9 cellular contexts compared by ENCODE assay signal in the genomic region with DNA sequence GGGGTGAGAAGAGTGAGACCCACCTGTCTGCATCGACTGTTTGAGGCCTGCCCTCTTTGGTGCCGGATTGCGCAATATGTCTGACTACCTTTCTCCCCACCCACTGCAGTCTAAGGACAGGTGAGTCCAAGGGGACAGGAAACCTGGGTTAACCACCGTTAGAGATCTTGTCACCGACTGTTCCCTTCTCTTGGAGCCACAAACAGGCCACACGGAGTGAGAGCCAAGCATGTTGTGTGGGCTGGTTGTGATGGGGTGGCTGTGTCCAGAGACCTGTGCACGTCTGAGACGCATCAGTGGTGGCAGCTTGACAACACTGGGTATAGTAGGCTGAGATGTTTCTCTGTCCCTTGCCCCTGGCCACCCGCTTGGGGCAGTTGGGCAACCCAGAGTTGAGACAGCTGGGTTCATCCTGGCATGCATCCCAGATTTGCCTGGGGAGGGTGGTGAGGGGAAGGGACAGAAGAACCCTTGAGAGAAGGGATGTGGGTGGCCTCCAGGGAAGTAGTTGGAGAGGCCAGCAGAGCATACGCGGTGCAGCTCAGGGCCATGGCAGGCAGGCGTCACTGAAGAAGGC. TPM values are rescaled to one million over a fixed set of nuclear protein-coding genes. Genes with fewer than 3 reads are reported as not detected.
DNase-seq lines count a peak whose midpoint lies in the region; ATAC-seq and TF ChIP-seq lines count a peak whose summit lies in the region.
"Had no signal": no experiment of that assay in that cellular context is flagged by ENCODE, and none has a peak within 500 bp of the region (broad histone marks: within the 10 kb centered on the region; RNA-seq: fewer than 3 reads in every experiment).

No MANE protein-coding gene starts in this region.

- no peak overlapping the region for H3K27ac Mint-ChIP-seq in activated naive CD8-positive, alpha-beta T cell treated with anti-CD3 and anti-CD28 coated beads for 36 hours
- H3K27ac Mint-ChIP-seq: activated T-cell treated with anti-CD3 and anti-CD28 coated beads, Interleukin-2, amount 50 U/mL, for 72 hours had no signal

- in situ Hi-C loops in G401 (cut with HindIII; ENCODE audit: low sequenced_read_pairs): no loop called here

- no peak for TF ChIP-seq CTCF in heart left ventricle (IDR thresholded peaks at IDR 0.05)

- peak; percentile 48 for DNase-seq in G401 (ENCODE audit: low spot score)
- peak; percentile 98 to 99 for DNase-seq in SHP77 (lab: John Stamatoyannopoulos, UW)
- peak; percentile 58 to 83 (median 80) for DNase-seq in heart left ventricle
- DNase-seq in germinal center (ENCODE audit: low spot score): no peak
- DNase-seq in activated CD8-positive, alpha-beta memory T cell treated with anti-CD3 and anti-CD28 coated beads, Interleukin-2, amount 50 U/mL, for 48 hours: no peak
- no peak for DNase-seq in activated naive CD8-positive, alpha-beta T cell treated with anti-CD3 and anti-CD28 coated beads for 36 hours
- DNase-seq in activated CD8-positive, alpha-beta memory T cell treated with anti-CD3 and anti-CD28 coated beads for 24 hours: no peak
- DNase-seq: activated T-cell treated with anti-CD3 and anti-CD28 coated beads, Interleukin-2, amount 50 U/mL, for 72 hours had no signal

- H3K4me3 ChIP-seq in heart left ventricle (no peak overlapping the region), skeletal muscle tissue (ENCODE audit: low read length in 3 of 3) (peak overlapping the region in 2 of 3 donors; percentile 3 to 41)

- WGBS in heart left ventricle, 4 donors: 59 to 66% (median 63%) methylated on average over 9 to 12 of the region's 12 CpGs

- H3K27ac ChIP-seq in heart left ventricle (peak overlapping the region in 6 of 12 donors; percentile 4 to 26 (median 9)), skeletal muscle tissue (ENCODE audit: low read depth, low read length) (peak overlapping the region; percentile 28)

- TF ChIP-seq POLR2A in heart left ventricle (IDR thresholded peaks at IDR 0.05): no peak

- H3K27me3 ChIP-seq in heart left ventricle: no peaks in the 10 kb centered on the region
- no peaks in the 10 kb centered on the region for H3K27me3 ChIP-seq in skeletal muscle tissue (ENCODE audit: control insufficient read depth in 3 of 3, insufficient read depth in 3 of 3, low read length in 3 of 3)

- H3K4me3 Mint-ChIP-seq in activated naive CD8-positive, alpha-beta T cell treated with anti-CD3 and anti-CD28 coated beads for 36 hours: no peak overlapping the region
- H3K4me3 Mint-ChIP-seq: activated T-cell treated with anti-CD3 and anti-CD28 coated beads, Interleukin-2, amount 50 U/mL, for 72 hours had no signal

- H3K4me1 Mint-ChIP-seq in activated naive CD8-positive, alpha-beta T cell treated with anti-CD3 and anti-CD28 coated beads for 36 hours: peaks cover 36% of the 10 kb centered on the region

- H3K9me3 ChIP-seq in heart left ventricle: no peaks in the 10 kb centered on the region
- H3K9me3 ChIP-seq in skeletal muscle tissue (ENCODE audit: control insufficient read depth in 3 of 3, low read length in 3 of 3): no peaks in the 10 kb centered on the region

- H3K4me1 ChIP-seq in heart left ventricle (peaks cover 0 to 94% (median 71%) of the 10 kb centered on the region in 12 donors), skeletal muscle tissue (ENCODE audit: control insufficient read depth in 3 of 3, insufficient read depth in 3 of 3, low read length in 3 of 3) (peaks cover 52 to 63% (median 57%) of the 10 kb centered on the region in 3 donors)

- no peaks in the 10 kb centered on the region for H3K9me3 Mint-ChIP-seq in activated naive CD8-positive, alpha-beta T cell treated with anti-CD3 and anti-CD28 coated beads for 36 hours
- H3K9me3 Mint-ChIP-seq: activated T-cell treated with anti-CD3 and anti-CD28 coated beads, Interleukin-2, amount 50 U/mL, for 72 hours had no signal

- H3K36me3 Mint-ChIP-seq in activated naive CD8-positive, alpha-beta T cell treated with anti-CD3 and anti-CD28 coated beads for 36 hours: peaks cover 2% of the 10 kb centered on the region

- intact Hi-C loops in heart left ventricle (cut with DNase I): loop anchor here in 1 of 10 donors (5.0 kb wide), 1 partner anchor 34 kb away; no protein-coding TSS in a partner anchor

- no peak overlapping the region for H3K9ac ChIP-seq in skeletal muscle tissue (ENCODE audit: low read depth in 1 of 3, low read length in 3 of 3)

- peak; percentile 33 to 70 (median 60) for ATAC-seq in heart left ventricle

- H3K27me3 Mint-ChIP-seq in activated naive CD8-positive, alpha-beta T cell treated with anti-CD3 and anti-CD28 coated beads for 36 hours: no peaks in the 10 kb centered on the region

- H3K36me3 ChIP-seq in heart left ventricle (peaks cover 0 to 9% (median 0%) of the 10 kb centered on the region in 9 donors), skeletal muscle tissue (ENCODE audit: control insufficient read depth in 3 of 3, insufficient read depth in 3 of 3, low read length in 3 of 3) (peaks cover 0 to 7% (median 4%) of the 10 kb centered on the region in 3 donors)

RNA-seq across cellular contexts. Expression of a gene that starts 21.4 kb away (rescaled TPM):
- 59.5 and 97.1 TPM in 2 replicates for total RNA-seq in G401 (2014; rRNA removed; shearing (Covaris generic))
- total RNA-seq in heart left ventricle: 100 to 1,000 TPM; 131 to 686 (median 343) TPM
- polyA plus RNA-seq in heart left ventricle: 100 to 1,000 TPM; 237 to 476 TPM
- 79.3 TPM for total RNA-seq in skeletal muscle tissue
- total RNA-seq in activated naive CD8-positive, alpha-beta T cell treated with anti-CD3 and anti-CD28 coated beads for 36 hours: 100 to 1,000 TPM; 130 to 143 TPM

Comparison
In these comparisons a context has a peak if more than half of its experiments do, and no peak if none do; other contexts are left out.
1. DNase-seq: peak in G401 (single experiment), SHP77 (2 of 2) and heart left ventricle (5 of 5); none in germinal center (single experiment), activated CD8-positive, alpha-beta memory T cell treated with anti-CD3 and anti-CD28 coated beads, Interleukin-2, amount 50 U/mL, for 48 hours (single experiment), activated naive CD8-positive, alpha-beta T cell treated with anti-CD3 and anti-CD28 coated beads for 36 hours (single experiment) and activated CD8-positive, alpha-beta memory T cell treated with anti-CD3 and anti-CD28 coated beads for 24 hours (single experiment).
2. H3K4me3 ChIP-seq: peak in skeletal muscle tissue (2 of 3); none in heart left ventricle (0 of 12).